In genomic region chr17:56290486-56291118, GRCh38 we compare ENCODE assay signal across 10 cellular contexts.
DNase-seq lines count a peak whose midpoint lies in the region; ATAC-seq and TF ChIP-seq lines count a peak whose summit lies in the region.
"Had no signal": no experiment of that assay in that cellular context is flagged by ENCODE, and none has a peak within 500 bp of the region (broad histone marks: within the 10 kb centered on the region; RNA-seq: fewer than 3 reads in every experiment).

No MANE protein-coding gene starts in this region.

- peak overlapping the region; percentile 53 for H3K4me3 Mint-ChIP-seq in activated naive CD4-positive, alpha-beta T cell treated with anti-CD3 and anti-CD28 coated beads, Interleukin-2, amount 10 ng/mL, durations not matched to agents 7 days and 5 days
- H3K4me3 Mint-ChIP-seq in endothelial cell (ENCODE audit: unreplicated experiment): no peak overlapping the region

- peaks cover 5% of the 10 kb centered on the region for H3K27me3 ChIP-seq in OCI-LY3 (ENCODE audit: low read depth, low read length)
- no peaks in the 10 kb centered on the region for H3K27me3 ChIP-seq in fibroblast of lung (ENCODE audit: control insufficient read depth, insufficient read depth, low read length)
- H3K27me3 ChIP-seq in upper lobe of right lung: no peaks in the 10 kb centered on the region

- ATAC-seq in upper lobe of right lung (no peak), GM18870 (IDR thresholded peaks at IDR 0.05; ENCODE audit: unreplicated experiment) (no peak)

- intact Hi-C loops in upper lobe of right lung (cut with DNase I): no loop called here

- CTCF ChIA-PET in activated naive CD4-positive, alpha-beta T cell treated with anti-CD3 and anti-CD28 coated beads, Interleukin-2, amount 10 ng/mL, durations not matched to agents 7 days and 5 days (lab: Charles Lee): interaction anchor here (1.6 kb wide), 1 partner anchor 28 kb away, joined by 4 read pairs; no protein-coding TSS in a partner anchor

- H3K4me1 Mint-ChIP-seq in activated naive CD4-positive, alpha-beta T cell treated with anti-CD3 and anti-CD28 coated beads, Interleukin-2, amount 10 ng/mL, durations not matched to agents 7 days and 5 days: peaks cover 11% of the 10 kb centered on the region
- no peaks in the 10 kb centered on the region for H3K4me1 Mint-ChIP-seq in endothelial cell (ENCODE audit: unreplicated experiment)

- H3K27ac Mint-ChIP-seq in activated naive CD4-positive, alpha-beta T cell treated with anti-CD3 and anti-CD28 coated beads, Interleukin-2, amount 10 ng/mL, durations not matched to agents 7 days and 5 days: peak overlapping the region; percentile 5
- no peak overlapping the region for H3K27ac Mint-ChIP-seq in endothelial cell (ENCODE audit: unreplicated experiment)

- H3K9me3 Mint-ChIP-seq in activated naive CD4-positive, alpha-beta T cell treated with anti-CD3 and anti-CD28 coated beads, Interleukin-2, amount 10 ng/mL, durations not matched to agents 7 days and 5 days: no peaks in the 10 kb centered on the region
- H3K9me3 Mint-ChIP-seq in endothelial cell (ENCODE audit: unreplicated experiment): no peaks in the 10 kb centered on the region

- no peak for DNase-seq in activated naive CD4-positive, alpha-beta T cell treated with anti-CD3 and anti-CD28 coated beads, Interleukin-2, amount 10 ng/mL, durations not matched to agents 7 days and 5 days
- no peak for DNase-seq in activated naive CD4-positive, alpha-beta T cell (lab: John Stamatoyannopoulos, UW)
- DNase-seq in fibroblast of lung (ENCODE audit: low read depth in 2 of 2): peak in 1 of 2 donors; percentile 4
- DNase-seq in upper lobe of right lung: no peak
- no peak for DNase-seq in amygdala (lab: John Stamatoyannopoulos, UW)
- DNase-seq in endothelial cell (ENCODE audit: low spot score): no peak
- DNase-seq: activated CD8-positive, alpha-beta memory T cell treated with anti-CD3 and anti-CD28 coated beads, Interleukin-2, amount 50 U/mL, for 4 hours; nucleus accumbens had no signal

- H3K4me2 ChIP-seq in OCI-LY3 (ENCODE audit: low read length): peak overlapping the region; percentile 46
- H3K4me2 ChIP-seq in fibroblast of lung (ENCODE audit: extremely low read depth, insufficient read depth, low read length): peak overlapping the region; percentile 32

- H3K79me2 ChIP-seq in OCI-LY3 (ENCODE audit: low read length) (no peaks in the 10 kb centered on the region), fibroblast of lung (ENCODE audit: control insufficient read depth, insufficient read depth, low read length) (no peaks in the 10 kb centered on the region)

- H3K9ac ChIP-seq in OCI-LY3 (ENCODE audit: low read length) (no peak overlapping the region), fibroblast of lung (ENCODE audit: insufficient read depth, low read length) (no peak overlapping the region)

- H2AFZ ChIP-seq in OCI-LY3 (ENCODE audit: low read depth, low read length): peak overlapping the region; percentile 53; the same call in 1 of the 2 replicates
- H2AFZ ChIP-seq in fibroblast of lung (ENCODE audit: low read length): no peak overlapping the region

- H3K4me1 ChIP-seq in OCI-LY3 (ENCODE audit: low read length) (no peaks in the 10 kb centered on the region), fibroblast of lung (ENCODE audit: control insufficient read depth, extremely low read depth, insufficient read depth, low read length) (no peaks in the 10 kb centered on the region), upper lobe of right lung (peaks cover 5% of the 10 kb centered on the region)

- H3K36me3 Mint-ChIP-seq in activated naive CD4-positive, alpha-beta T cell treated with anti-CD3 and anti-CD28 coated beads, Interleukin-2, amount 10 ng/mL, durations not matched to agents 7 days and 5 days: no peaks in the 10 kb centered on the region
- H3K36me3 Mint-ChIP-seq in endothelial cell (ENCODE audit: low read depth, unreplicated experiment): no peaks in the 10 kb centered on the region

- H3K9me3 ChIP-seq in OCI-LY3 (ENCODE audit: insufficient read depth, low read length): no peaks in the 10 kb centered on the region
- no peaks in the 10 kb centered on the region for H3K9me3 ChIP-seq in fibroblast of lung (ENCODE audit: control insufficient read depth, insufficient read depth, low read depth, low read length)
- H3K9me3 ChIP-seq in upper lobe of right lung: no peaks in the 10 kb centered on the region

- H3K27me3 Mint-ChIP-seq in activated naive CD4-positive, alpha-beta T cell treated with anti-CD3 and anti-CD28 coated beads, Interleukin-2, amount 10 ng/mL, durations not matched to agents 7 days and 5 days: no peaks in the 10 kb centered on the region
- H3K27me3 Mint-ChIP-seq in endothelial cell (ENCODE audit: unreplicated experiment): no peaks in the 10 kb centered on the region

- H3K27ac ChIP-seq in OCI-LY3 (ENCODE audit: low read length) (no peak overlapping the region), fibroblast of lung (ENCODE audit: insufficient read depth, low read length) (no peak overlapping the region), upper lobe of right lung (no peak overlapping the region)

- H3K36me3 ChIP-seq in OCI-LY3 (replicated peaks; ENCODE audit: low read depth, low read length): no peaks in the 10 kb centered on the region
- H3K36me3 ChIP-seq in fibroblast of lung (ENCODE audit: control insufficient read depth, insufficient read depth, low read length): no peaks in the 10 kb centered on the region
- H3K36me3 ChIP-seq in upper lobe of right lung: no peaks in the 10 kb centered on the region

- TF ChIP-seq CTCF in OCI-LY3 (IDR thresholded peaks at IDR 0.05; ENCODE audit: low read depth, low read length) (no peak), fibroblast of lung (conservative IDR thresholded peaks at IDR 0.05 in 1 of 2, IDR thresholded peaks at IDR 0.05 in 1 of 2; ENCODE audit: low read depth in 1 of 2, low read length in 2 of 2) (no peak), upper lobe of right lung (IDR thresholded peaks at IDR 0.05) (no peak), endothelial cell (IDR thresholded peaks at IDR 0.05; ENCODE audit: unreplicated experiment) (no peak)

- H4K20me1 ChIP-seq in OCI-LY3 (ENCODE audit: insufficient read depth, low read length) (no peaks in the 10 kb centered on the region), fibroblast of lung (ENCODE audit: control insufficient read depth, extremely low read depth, insufficient read depth, low read length) (no peaks in the 10 kb centered on the region)

- H3K4me3 ChIP-seq in OCI-LY3 (ENCODE audit: low read length) (no peak overlapping the region), fibroblast of lung (replicated peaks in 1 of 4; ENCODE audit: control extremely low read depth in 1 of 4, insufficient read depth in 1 of 4, low read depth in 3 of 4, low read length in 4 of 4) (peak overlapping the region in 1 of 4 experiments; percentile 11), upper lobe of right lung (peak overlapping the region; percentile 20)
